17 cellular contexts compared by ENCODE assay signal in genomic region chr21:37475186-37475868, GRCh38.
A peak's percentile ranks its signal among the peaks of the same experiment; 100 is the strongest.
DNase-seq lines count a peak whose midpoint lies in the region; ATAC-seq and TF ChIP-seq lines count a peak whose summit lies in the region.
"Had no signal": no experiment of that assay in that cellular context is flagged by ENCODE, and none has a peak within 500 bp of the region (broad histone marks: within the 10 kb centered on the region; RNA-seq: fewer than 3 reads in every experiment).

No MANE protein-coding gene starts in this region.

- no peaks in the 10 kb centered on the region for H3K9me3 Mint-ChIP-seq in CD4-positive, CD25-positive, alpha-beta regulatory T cell
- no peaks in the 10 kb centered on the region for H3K9me3 Mint-ChIP-seq in activated CD8-positive, alpha-beta T cell treated with anti-CD3 and anti-CD28 coated beads, Interleukin-2, amount 10 ng/mL, durations not matched to agents 7 days and 5 days (ENCODE audit: insufficient read depth)

- no peak for TF ChIP-seq CTCF in lower lobe of right lung (IDR thresholded peaks at IDR 0.05)

- peak overlapping the region in 2 of 4 donors; percentile 3 to 7 for H3K4me3 Mint-ChIP-seq in CD4-positive, CD25-positive, alpha-beta regulatory T cell
- H3K4me3 Mint-ChIP-seq in activated CD8-positive, alpha-beta T cell treated with anti-CD3 and anti-CD28 coated beads, Interleukin-2, amount 10 ng/mL, durations not matched to agents 7 days and 5 days: no peak overlapping the region

- intact Hi-C loops in lower lobe of right lung (cut with DNase I): no loop called here

- peak in 1 of 3 donors; percentile 34 for DNase-seq in CD4-positive, CD25-positive, alpha-beta regulatory T cell
- DNase-seq in activated CD8-positive, alpha-beta T cell treated with anti-CD3 and anti-CD28 coated beads, Interleukin-2, amount 10 ng/mL, durations not matched to agents 7 days and 5 days: no peak
- DNase-seq in lower lobe of right lung (no peak), hepatic stellate cell (ENCODE audit: low spot score) (no peak), NCI-H2107 (lab: John Stamatoyannopoulos, UW) (no peak)
- DNase-seq in stimulated activated CD4-positive, alpha-beta T cell treated with anti-CD3 and anti-CD28 coated beads, Interleukin-15, amount 100 ng/mL, for 24 hours: no peak
- DNase-seq: activated gamma-delta T cell, caudate nucleus, GDM1, hippocampal formation, midbrain, NCI-H524, SHP77 treated with DMSO at 0.1 percent for 48 hours had no signal

- peak overlapping the region; percentile 35 for H3K27ac ChIP-seq in CD4-positive, CD25-positive, alpha-beta regulatory T cell (ENCODE audit: insufficient read depth, low read length, poor library complexity, severe bottlenecking)
- H3K27ac ChIP-seq in lower lobe of right lung: no peak overlapping the region
- H3K27ac ChIP-seq: epithelial cell of prostate had no signal

- ATAC-seq in CD4-positive, CD25-positive, alpha-beta regulatory T cell (ENCODE audit: low read depth in 2 of 2): peak in 1 of 2 donors; percentile 60
- ATAC-seq in GM18868 (IDR thresholded peaks at IDR 0.05; ENCODE audit: unreplicated experiment) (peak; percentile 56), lower lobe of right lung (peak; percentile 47 to 66), HG03342 (IDR thresholded peaks at IDR 0.05; ENCODE audit: unreplicated experiment) (no peak)
- ATAC-seq in activated CD8-positive, alpha-beta T cell treated with anti-CD3 and anti-CD28 coated beads, Interleukin-2, amount 10 ng/mL, durations not matched to agents 7 days and 5 days: peak; percentile 63
- ATAC-seq: activated CD4-positive, CD25-positive, alpha-beta regulatory T cell treated with anti-CD3 and anti-CD28 coated beads, Interleukin-2, amount 50 U/mL, for 24 hours had no signal

- H3K27me3 Mint-ChIP-seq in CD4-positive, CD25-positive, alpha-beta regulatory T cell: no peaks in the 10 kb centered on the region
- no peaks in the 10 kb centered on the region for H3K27me3 Mint-ChIP-seq in activated CD8-positive, alpha-beta T cell treated with anti-CD3 and anti-CD28 coated beads, Interleukin-2, amount 10 ng/mL, durations not matched to agents 7 days and 5 days (ENCODE audit: low read depth)

- POLR2A ChIA-PET in activated CD8-positive, alpha-beta T cell treated with anti-CD3 and anti-CD28 coated beads, Interleukin-2, amount 10 ng/mL, durations not matched to agents 7 days and 5 days (lab: Charles Lee): no interaction called here

- CTCF ChIA-PET in activated CD8-positive, alpha-beta T cell treated with anti-CD3 and anti-CD28 coated beads, Interleukin-2, amount 10 ng/mL, durations not matched to agents 7 days and 5 days (lab: Charles Lee): interaction anchor here (1.3 to 1.4 kb wide), 2 partner anchors 12 to 309 kb away, joined by 3 to 5 read pairs; no protein-coding TSS in a partner anchor

- H3K36me3 Mint-ChIP-seq in CD4-positive, CD25-positive, alpha-beta regulatory T cell: peaks cover 12% of the 10 kb centered on the region
- peaks cover 37% of the 10 kb centered on the region for H3K36me3 Mint-ChIP-seq in activated CD8-positive, alpha-beta T cell treated with anti-CD3 and anti-CD28 coated beads, Interleukin-2, amount 10 ng/mL, durations not matched to agents 7 days and 5 days (ENCODE audit: low read depth)

- peak overlapping the region in 2 of 3 donors; percentile 21 to 53 for H3K27ac Mint-ChIP-seq in CD4-positive, CD25-positive, alpha-beta regulatory T cell
- H3K27ac Mint-ChIP-seq in activated CD8-positive, alpha-beta T cell treated with anti-CD3 and anti-CD28 coated beads, Interleukin-2, amount 10 ng/mL, durations not matched to agents 7 days and 5 days: peak overlapping the region; percentile 5

- H3K9me3 ChIP-seq in CD4-positive, CD25-positive, alpha-beta regulatory T cell (ENCODE audit: control insufficient read depth in 2 of 2, low read length in 2 of 2): no peaks in the 10 kb centered on the region
- no peaks in the 10 kb centered on the region for H3K9me3 ChIP-seq in lower lobe of right lung

- peaks cover 33% of the 10 kb centered on the region for H3K4me1 ChIP-seq in CD4-positive, CD25-positive, alpha-beta regulatory T cell (ENCODE audit: control insufficient read depth, insufficient read depth, low read length, poor library complexity, severe bottlenecking)
- H3K4me1 ChIP-seq in lower lobe of right lung: peaks cover 28% of the 10 kb centered on the region

- no peaks in the 10 kb centered on the region for H3K27me3 ChIP-seq in CD4-positive, CD25-positive, alpha-beta regulatory T cell (ENCODE audit: control insufficient read depth, insufficient read depth, low read length)
- H3K27me3 ChIP-seq in lower lobe of right lung (ENCODE audit: low read depth): no peaks in the 10 kb centered on the region

- H3K4me3 ChIP-seq in CD4-positive, CD25-positive, alpha-beta regulatory T cell (ENCODE audit: low read depth, low read length): no peak overlapping the region
- no peak overlapping the region for H3K4me3 ChIP-seq in lower lobe of right lung

- peaks cover 24% of the 10 kb centered on the region for H3K36me3 ChIP-seq in CD4-positive, CD25-positive, alpha-beta regulatory T cell (ENCODE audit: control insufficient read depth, insufficient read depth, low read length)
- H3K36me3 ChIP-seq in lower lobe of right lung: peaks cover 22% of the 10 kb centered on the region

- H3K4me1 Mint-ChIP-seq in CD4-positive, CD25-positive, alpha-beta regulatory T cell: peaks cover 38 to 69% (median 62%) of the 10 kb centered on the region in 4 donors
- peaks cover 46% of the 10 kb centered on the region for H3K4me1 Mint-ChIP-seq in activated CD8-positive, alpha-beta T cell treated with anti-CD3 and anti-CD28 coated beads, Interleukin-2, amount 10 ng/mL, durations not matched to agents 7 days and 5 days (ENCODE audit: low read depth)
